ENCODE assay signal across 8 cellular contexts in the genomic region with DNA sequence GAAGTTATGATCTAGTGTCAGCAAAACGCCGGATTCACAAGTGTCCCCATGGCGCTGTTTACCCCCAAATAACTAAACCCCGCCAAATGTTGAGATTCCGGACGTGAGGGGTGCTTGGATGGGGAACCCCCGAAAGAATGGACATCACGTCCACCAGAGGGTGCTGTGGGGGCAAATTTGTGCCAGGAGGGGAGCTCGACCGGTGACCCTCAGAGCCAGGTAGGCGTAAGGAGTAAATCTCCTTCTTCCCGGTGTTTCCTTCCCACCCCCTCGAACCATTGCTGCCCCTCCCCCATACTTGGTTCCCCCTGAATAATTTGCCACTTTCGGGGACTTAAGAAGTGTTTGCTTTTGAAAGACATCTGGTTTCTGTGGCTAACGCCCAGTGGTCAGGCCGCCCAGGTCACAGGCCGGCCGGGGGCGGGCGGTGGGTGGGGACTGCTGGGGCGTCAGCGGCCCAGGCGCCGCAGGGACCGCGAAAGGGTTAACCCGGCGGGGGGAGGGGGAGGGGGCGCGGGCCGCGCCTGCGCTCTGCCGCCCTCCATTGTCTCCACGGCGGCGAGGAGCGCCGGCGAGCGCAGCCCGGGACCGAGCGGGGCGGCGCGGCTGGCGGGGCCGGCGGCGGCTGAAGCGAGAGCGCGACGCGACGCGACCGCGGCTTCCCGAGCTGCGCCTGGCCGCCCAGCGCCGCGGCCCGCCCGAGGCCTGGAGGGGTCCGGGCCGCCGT. TPM values are rescaled to one million over a fixed set of nuclear protein-coding genes. Genes with fewer than 3 reads are reported as not detected.
DNase-seq lines count a peak whose midpoint lies in the region; ATAC-seq and TF ChIP-seq lines count a peak whose summit lies in the region.

A gene (plus strand): TSS at position 544 of the 727 bp plus-strand sequence. CDS start 648 bp downstream, outside the sequence.

- H3K36me3 Mint-ChIP-seq in activated CD4-positive, alpha-beta T cell treated with anti-CD3 and anti-CD28 coated beads, Interleukin-2, amount 10 ng/mL, durations not matched to agents 24 days and 14 days (ENCODE audit: low read depth): peaks cover 23% of the 10 kb centered on the region

- TF ChIP-seq CTCF in AG04450 (IDR thresholded peaks at IDR 0.05; ENCODE audit: low read depth, low read length): peak; percentile 72

- peak within 1 kb of the TSS; percentile 11 for H3K27ac ChIP-seq in AG04450 (ENCODE audit: low read depth, low read length)

- H3K27ac Mint-ChIP-seq in activated CD4-positive, alpha-beta T cell treated with anti-CD3 and anti-CD28 coated beads, Interleukin-2, amount 10 ng/mL, durations not matched to agents 24 days and 14 days: peak within 1 kb of the TSS; percentile 87

- no peaks in the 10 kb centered on the region; the same call in 1 of the 2 replicates for H3K9me3 ChIP-seq in AG04450 (ENCODE audit: control insufficient read depth, insufficient read depth, low read length)

- H3K4me3 ChIP-seq in AG04450 (ENCODE audit: low read depth, low read length): peak within 1 kb of the TSS; percentile 92

- H3K27me3 Mint-ChIP-seq in activated CD4-positive, alpha-beta T cell treated with anti-CD3 and anti-CD28 coated beads, Interleukin-2, amount 10 ng/mL, durations not matched to agents 24 days and 14 days: peaks cover 11% of the 10 kb centered on the region

- peak; percentile 38 for TF ChIP-seq POLR2A in GM18526 (IDR thresholded peaks at IDR 0.05; ENCODE audit: extremely low read depth, insufficient read length)

- H3K4me1 Mint-ChIP-seq in activated CD4-positive, alpha-beta T cell treated with anti-CD3 and anti-CD28 coated beads, Interleukin-2, amount 10 ng/mL, durations not matched to agents 24 days and 14 days: peaks cover 38% of the 10 kb centered on the region

- POLR2A ChIA-PET in AG04450 (lab: Yijun Ruan, JAX): interaction anchor here (2.1 kb wide), 1 partner anchor 112 kb away, joined by 16 read pairs; no protein-coding TSS in a partner anchor

- peak; percentile 61 for ATAC-seq in HG03095 (IDR thresholded peaks at IDR 0.05; ENCODE audit: unreplicated experiment)
- ATAC-seq in left lobe of liver: peak; percentile 87

- CTCF ChIA-PET in AG04450 (lab: Charles Lee): interaction anchor here (0.5 to 4.8 kb wide), 28 partner anchors 8 to 199 kb away, joined by 3 to 144 read pairs (median 5); a partner anchor contains a TSS

- H3K9me3 Mint-ChIP-seq in activated CD4-positive, alpha-beta T cell treated with anti-CD3 and anti-CD28 coated beads, Interleukin-2, amount 10 ng/mL, durations not matched to agents 24 days and 14 days: no peaks in the 10 kb centered on the region

- DNase-seq in AG04450 (ENCODE audit: low read depth, low spot score): peak; percentile 24
- DNase-seq in NCI-H2227 treated with DMSO at 0.1 percent for 48 hours (lab: John Stamatoyannopoulos, UW): peak; percentile 61
- DNase-seq in activated CD4-positive, alpha-beta T cell treated with anti-CD3 and anti-CD28 coated beads, Interleukin-2, amount 10 ng/mL, durations not matched to agents 24 days and 14 days: peak; percentile 93
- DNase-seq in dedifferentiated amniotic fluid mesenchymal stem cell (ENCODE audit: extremely low spot score): peak; percentile 54
- peak; percentile 87 for DNase-seq in left lobe of liver (ENCODE audit: low spot score)
- peak; percentile 83 to 84 for DNase-seq in stimulated activated CD4-positive, alpha-beta T cell treated with anti-CD3 and anti-CD28 coated beads, Interleukin-2, amount 100 ng/mL, for 48 hours

- H3K27me3 ChIP-seq in AG04450 (ENCODE audit: control insufficient read depth, insufficient read depth, low read length): no peaks in the 10 kb centered on the region

- intact Hi-C loops in activated CD4-positive, alpha-beta T cell treated with anti-CD3 and anti-CD28 coated beads, Interleukin-2, amount 10 ng/mL, durations not matched to agents 24 days and 14 days (cut with micrococcal nuclease): loop anchor here (1.0 to 5.0 kb wide), 7 partner anchors 13 to 291 kb away; a partner anchor contains a TSS

- H3K4me3 Mint-ChIP-seq in activated CD4-positive, alpha-beta T cell treated with anti-CD3 and anti-CD28 coated beads, Interleukin-2, amount 10 ng/mL, durations not matched to agents 24 days and 14 days: peak within 1 kb of the TSS; percentile 96

RNA-seq across cellular contexts. Expression of the gene that starts here (rescaled TPM):
- 31.6 and 36.5 TPM in 2 replicates for polyA plus RNA-seq in AG04450 (2011; rRNA removed)
- polyA minus RNA-seq in AG04450 (2011; rRNA and poly(A)+ RNA removed): 29.5 and 34.9 TPM in 2 replicates
- total RNA-seq in activated CD4-positive, alpha-beta T cell treated with anti-CD3 and anti-CD28 coated beads, Interleukin-2, amount 10 ng/mL, durations not matched to agents 24 days and 14 days: 41.4 and 46.8 TPM in 2 replicates
- total RNA-seq in left lobe of liver: 14.0 TPM

Comparison
In these comparisons a context has a peak if more than half of its experiments do, and no peak if none do; other contexts are left out.
1. Peak in every context shown above with its lines: DNase-seq, ATAC-seq, H3K4me3 ChIP-seq and H3K27ac ChIP-seq.
2. DNase-seq: peak in every context shown above with its lines; median percentile 93 in activated CD4-positive, alpha-beta T cell treated with anti-CD3 and anti-CD28 coated beads, Interleukin-2, amount 10 ng/mL, durations not matched to agents 24 days and 14 days; 87 in left lobe of liver; 84 in stimulated activated CD4-positive, alpha-beta T cell treated with anti-CD3 and anti-CD28 coated beads, Interleukin-2, amount 100 ng/mL, for 48 hours; 61 in NCI-H2227 treated with DMSO at 0.1 percent for 48 hours; 54 in dedifferentiated amniotic fluid mesenchymal stem cell; 24 in AG04450.